10 cellular contexts compared by ENCODE assay signal in the genomic region with DNA sequence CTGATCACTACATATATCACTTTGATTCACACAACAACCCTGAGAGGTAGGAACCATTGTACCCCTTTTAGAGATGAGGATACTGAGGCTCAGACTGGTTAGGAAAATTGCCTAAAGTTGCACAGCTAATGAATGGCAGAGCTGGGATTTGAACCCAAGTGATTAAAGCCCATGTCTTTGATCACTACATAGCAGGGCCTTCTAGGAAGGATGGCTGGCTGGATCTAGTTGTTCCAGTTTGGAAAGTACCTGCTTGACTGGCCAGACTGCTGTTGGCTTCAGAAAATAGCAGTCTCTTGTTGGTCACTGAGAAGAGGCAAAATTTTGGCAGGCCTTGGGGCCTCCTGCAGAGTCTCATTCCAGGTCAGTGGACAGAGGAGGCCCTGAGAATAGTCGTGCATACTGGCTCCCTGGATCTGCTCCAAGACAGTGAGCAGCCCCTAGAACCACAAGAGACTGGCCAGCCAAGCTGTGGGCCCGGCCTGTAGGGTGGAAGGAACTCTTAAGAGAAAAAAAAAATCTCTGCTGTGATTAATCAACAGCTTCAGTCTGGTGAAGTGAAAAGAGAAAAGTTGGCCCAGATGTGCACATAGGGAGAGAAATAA. TPM values are rescaled to one million over a fixed set of nuclear protein-coding genes. Genes with fewer than 3 reads are reported as not detected.
DNase-seq lines count a peak whose midpoint lies in the region; ATAC-seq and TF ChIP-seq lines count a peak whose summit lies in the region.
"Had no signal": no experiment of that assay in that cellular context is flagged by ENCODE, and none has a peak within 500 bp of the region (broad histone marks: within the 10 kb centered on the region; RNA-seq: fewer than 3 reads in every experiment).

No MANE protein-coding gene starts in this region.

- DNase-seq in cardiac fibroblast (ENCODE audit: low read depth in 2 of 2) (peak; percentile 87 to 96), kidney glomerular epithelial cell (lab: John Stamatoyannopoulos, UW) (peak; percentile 80), substantia nigra (lab: John Stamatoyannopoulos, UW) (peak in 35 of 49 donors; percentile 14 to 89 (median 56)), vagina (ENCODE audit: extremely low spot score in 2 of 2) (no peak), GM19238 (ENCODE audit: insufficient read length, low spot score) (no peak)
- no peak for DNase-seq in activated naive CD4-positive, alpha-beta T cell (lab: John Stamatoyannopoulos, UW)
- DNase-seq: NCI-H187 had no signal

- H3K4me1 ChIP-seq in vagina, result peaks cover 33% of the 10 kb centered on the region

- TF ChIP-seq EP300 in Ishikawa (IDR thresholded peaks at IDR 0.05; ENCODE audit: borderline replicate concordance), result peak; percentile 93

- H3K27me3 ChIP-seq in vagina, result no peaks in the 10 kb centered on the region
- H3K27me3 ChIP-seq: suprapubic skin had no signal

- H3K27ac ChIP-seq in substantia nigra (ENCODE audit: low read depth, low read length, poor library complexity, severe bottlenecking) (peak overlapping the region; percentile 71), vagina (no peak overlapping the region)
- H3K27ac ChIP-seq: suprapubic skin had no signal

- peak; percentile 31 for TF ChIP-seq RAD21 in Ishikawa (IDR thresholded peaks at IDR 0.05; ENCODE audit: low read depth)

- H3K9me3 ChIP-seq in vagina, result no peaks in the 10 kb centered on the region
- H3K9me3 ChIP-seq: suprapubic skin had no signal

- TF ChIP-seq POLR2A in vagina (IDR thresholded peaks at IDR 0.05), result no peak
- no peak for TF ChIP-seq POLR2A in GM18505 (IDR thresholded peaks at IDR 0.05; ENCODE audit: borderline replicate concordance, extremely low read depth, insufficient read depth, insufficient read length)

- TF ChIP-seq CTCF in cardiac fibroblast (IDR thresholded peaks at IDR 0.05; ENCODE audit: low read depth, low read length) (no peak), vagina (IDR thresholded peaks at IDR 0.05) (no peak)

- ATAC-seq in GM18505 (IDR thresholded peaks at IDR 0.05; ENCODE audit: unreplicated experiment), result no peak

- H3K4me3 ChIP-seq in cardiac fibroblast (replicated peaks in 1 of 2; ENCODE audit: low read depth in 2 of 2, low read length in 2 of 2) (no peak overlapping the region), vagina (no peak overlapping the region)
- H3K4me3 ChIP-seq: suprapubic skin had no signal

- intact Hi-C loops in vagina (cut with DNase I), result no loop called here

- peaks cover 0 to 18% of the 10 kb centered on the region in 2 donors for H3K36me3 ChIP-seq in vagina

TF ChIP-seq in Ishikawa, 13 proteins besides CTCF, POLR2A, EP300 and RAD21:
- peak; percentile 37; the same call in 1 of the 2 replicates for TF ChIP-seq MAX (IDR thresholded peaks at IDR 0.05)
- peak; percentile 97 for TF ChIP-seq TCF12 (IDR thresholded peaks at IDR 0.05; ENCODE audit: low read depth)
- peak; percentile 69 for TF ChIP-seq CEBPB (IDR thresholded peaks at IDR 0.05)
- TF ChIP-seq, protein P1, sequence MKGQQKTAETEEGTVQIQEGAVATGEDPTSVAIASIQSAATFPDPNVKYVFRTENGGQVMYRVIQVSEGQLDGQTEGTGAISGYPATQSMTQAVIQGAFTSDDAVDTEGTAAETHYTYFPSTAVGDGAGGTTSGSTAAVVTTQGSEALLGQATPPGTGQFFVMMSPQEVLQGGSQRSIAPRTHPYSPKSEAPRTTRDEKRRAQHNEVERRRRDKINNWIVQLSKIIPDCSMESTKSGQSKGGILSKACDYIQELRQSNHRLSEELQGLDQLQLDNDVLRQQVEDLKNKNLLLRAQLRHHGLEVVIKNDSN (IDR thresholded peaks at IDR 0.05), result peak; percentile 35; the same call in 1 of the 2 replicates
- peak; percentile 80; the same call in 1 of the 2 replicates for TF ChIP-seq YY1 (IDR thresholded peaks at IDR 0.05; ENCODE audit: low read depth)
- TF ChIP-seq FOXM1 (IDR thresholded peaks at IDR 0.05; ENCODE audit: borderline replicate concordance, low read depth), result peak; percentile 83
- TF ChIP-seq TEAD4 (IDR thresholded peaks at IDR 0.05), result peak; percentile 91
- peak; percentile 100 for TF ChIP-seq NFIC (IDR thresholded peaks at IDR 0.05)
- TF ChIP-seq CREB1 (IDR thresholded peaks at IDR 0.05; ENCODE audit: low read depth), result 0 out of 2 replicates have a peak, but pooled peaks have one; percentile 27
- no peak; the same call in 1 of the 2 replicates for TF ChIP-seq TAF1 (IDR thresholded peaks at IDR 0.05; ENCODE audit: low read depth)
- no peak for TF ChIP-seq ZBTB7A (IDR thresholded peaks at IDR 0.05; ENCODE audit: low read depth)
- TF ChIP-seq EGR1 (IDR thresholded peaks at IDR 0.05), result no peak
TF ChIP-seq in Ishikawa: peak in this region for 9.

RNA-seq across cellular contexts. Expression of gene PPARD, which starts 17.5 kb away (rescaled TPM):
- total RNA-seq in vagina, result 21.9 TPM

Comparison
In these comparisons a context has a peak if more than half of its experiments do, and no peak if none do; other contexts are left out.
1. DNase-seq: peak in cardiac fibroblast (2 of 2), kidney glomerular epithelial cell (single experiment) and substantia nigra (35 of 49); none in vagina (0 of 2), activated naive CD4-positive, alpha-beta T cell (0 of 4) and GM19238 (single experiment).